9 cellular contexts compared by ENCODE assay signal in the genomic region with DNA sequence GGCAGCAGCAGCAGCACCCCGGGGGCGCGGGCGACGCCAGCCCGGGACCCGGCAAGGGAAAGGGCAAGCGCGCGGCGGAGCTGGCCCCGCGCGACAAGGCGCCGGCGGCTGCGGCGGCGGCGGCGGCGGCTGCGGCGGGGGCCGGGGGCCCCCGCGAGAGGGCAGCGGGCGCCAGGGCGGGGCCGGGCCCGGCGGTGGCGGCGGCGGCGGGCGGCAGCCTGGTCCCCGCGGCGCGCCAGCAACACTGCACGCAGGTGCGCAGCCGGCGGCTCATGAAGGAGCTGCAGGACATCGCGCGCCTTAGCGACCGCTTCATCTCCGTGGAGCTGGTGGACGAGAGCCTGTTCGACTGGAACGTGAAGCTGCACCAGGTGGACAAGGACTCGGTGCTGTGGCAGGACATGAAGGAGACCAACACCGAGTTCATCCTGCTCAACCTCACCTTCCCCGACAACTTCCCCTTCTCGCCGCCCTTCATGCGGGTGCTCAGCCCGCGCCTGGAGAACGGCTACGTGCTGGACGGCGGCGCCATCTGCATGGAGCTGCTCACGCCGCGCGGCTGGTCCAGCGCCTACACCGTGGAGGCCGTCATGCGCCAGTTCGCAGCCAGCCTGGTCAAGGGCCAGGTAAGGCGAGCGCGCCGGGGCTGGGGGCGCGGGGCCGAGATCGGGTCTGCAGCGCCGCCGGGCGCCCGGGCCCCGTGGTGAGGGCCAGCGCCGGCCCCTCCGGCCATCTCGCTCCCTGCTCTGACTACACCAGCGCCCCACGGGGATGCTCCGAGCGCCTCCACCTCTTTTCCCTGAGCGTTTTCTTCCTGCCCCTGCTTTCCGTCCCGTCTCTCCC. TPM values are rescaled to one million over a fixed set of nuclear protein-coding genes. Genes with fewer than 3 reads are reported as not detected.
DNase-seq lines count a peak whose midpoint lies in the region; ATAC-seq, FAIRE-seq and TF ChIP-seq lines count a peak whose summit lies in the region.
"Had no signal": no experiment of that assay in that cellular context is flagged by ENCODE, and none has a peak within 500 bp of the region (broad histone marks: within the 10 kb centered on the region; RNA-seq: fewer than 3 reads in every experiment).

A gene with protein sequence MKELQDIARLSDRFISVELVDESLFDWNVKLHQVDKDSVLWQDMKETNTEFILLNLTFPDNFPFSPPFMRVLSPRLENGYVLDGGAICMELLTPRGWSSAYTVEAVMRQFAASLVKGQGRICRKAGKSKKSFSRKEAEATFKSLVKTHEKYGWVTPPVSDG (plus strand): TSS at position 238 of the 843 bp plus-strand sequence. CDS start 35 bp downstream, at position 273.

- CTCF ChIA-PET in A549 (lab: Yijun Ruan, JAX) = interaction anchor here (0.8 to 0.9 kb wide), 3 partner anchors 10 to 176 kb away, joined by 3 to 5 read pairs (median 3); no protein-coding TSS in a partner anchor
- CTCF ChIA-PET in mammary epithelial cell (lab: Charles Lee; ENCODE audit: low non-redundant PET) = no interaction called here
- CTCF ChIA-PET in RWPE1 (lab: Yijun Ruan, JAX) = interaction anchor here (0.6 kb wide), 1 partner anchor 836 kb away, joined by 3 read pairs; no protein-coding TSS in a partner anchor

- no peak for FAIRE-seq in A549 (lab: Jason Lieb, UNC)
- FAIRE-seq: GM18507 had no signal

- peak within 1 kb of the TSS; percentile 81 for H3K4me2 ChIP-seq in A549
- peak within 1 kb of the TSS; percentile 69 for H3K4me2 ChIP-seq in mammary epithelial cell (ENCODE audit: insufficient read depth, low read depth, low read length)

- in situ Hi-C loops in mammary epithelial cell (cut with MboI; ENCODE audit: low sequenced_read_pairs in 2 of 2) = no loop called here

- H3K27me3 ChIP-seq in mammary epithelial cell (ENCODE audit: insufficient read depth, low read length) (peaks cover 19% of the 10 kb centered on the region), layer of hippocampus (ENCODE audit: control insufficient read depth, insufficient read depth, low read length) (peaks cover 12% of the 10 kb centered on the region), stomach (peaks cover 0 to 35% (median 30%) of the 10 kb centered on the region in 3 donors)

- H3K9ac ChIP-seq in mammary epithelial cell (ENCODE audit: insufficient read depth, low read length) = no peak within 1 kb of the TSS

- H3K27ac ChIP-seq in A549 (no peak within 1 kb of the TSS), mammary epithelial cell (ENCODE audit: insufficient read depth, low read depth, low read length) (no peak within 1 kb of the TSS), layer of hippocampus (ENCODE audit: low read depth, low read length) (peak within 1 kb of the TSS; percentile 10), stomach (peak within 1 kb of the TSS in 2 of 5 donors; percentile 24 to 64), RWPE1 (no peak within 1 kb of the TSS)

- TF ChIP-seq CTCF in A549 (IDR thresholded peaks at IDR 0.05) (no peak), mammary epithelial cell (conservative IDR thresholded peaks at IDR 0.05 in 1 of 2, IDR thresholded peaks at IDR 0.05 in 1 of 2; ENCODE audit: extremely low read depth in 1 of 2, insufficient read depth in 1 of 2, low read depth in 1 of 2, low read length in 2 of 2) (no peak), stomach (IDR thresholded peaks at IDR 0.05) (no peak), RWPE1 (conservative IDR thresholded peaks at IDR 0.05; ENCODE audit: low read depth) (no peak)

- intact Hi-C loops in mammary epithelial cell (cut with micrococcal nuclease) = no loop called here
- intact Hi-C loops in stomach (cut with DNase I; ENCODE audit: low total_unique reads) = no loop called here

- H3K4me1 ChIP-seq in A549 (peaks cover 7% of the 10 kb centered on the region; the same call in 1 of the 3 replicates), mammary epithelial cell (ENCODE audit: insufficient read depth, low read length) (peaks cover 4% of the 10 kb centered on the region), stomach (peaks cover 5 to 37% (median 15%) of the 10 kb centered on the region in 4 donors)

- 11% methylated on average over 8 of the region's 103 CpGs for WGBS in A549 (ENCODE audit: missing lambda C conversion rate)
- no CpG with 5 or more reads among the region's 103 CpGs for WGBS in mammary epithelial cell (ENCODE audit: low coverage, missing lambda C conversion rate)
- 1 to 2% (median 1%) methylated on average over 28 to 97 of the region's 103 CpGs for WGBS in stomach, 5 donors

- peak; percentile 56 to 74 for ATAC-seq in A549

- dilution Hi-C loops in mammary epithelial cell (cut with HindIII; ENCODE audit: low sequenced_read_pairs) = no loop called here

- POLR2A ChIA-PET in A549 (lab: Yijun Ruan, JAX) = no interaction called here
- POLR2A ChIA-PET in RWPE1 (lab: Yijun Ruan, JAX; ENCODE audit: low non-redundant PET) = no interaction called here

- DNase-seq in A549 (ENCODE audit: low read depth in 1 of 2, low spot score in 1 of 2) = peak in 1 of 2 experiments; percentile 42
- DNase-seq in GM19238 (ENCODE audit: insufficient read length, low spot score) = peak; percentile 27
- DNase-seq in NCI-H2107 (lab: John Stamatoyannopoulos, UW) = peak; percentile 21
- peak; percentile 21 for DNase-seq in mammary epithelial cell
- peak; percentile 32 for DNase-seq in stomach
- DNase-seq in RWPE1 (ENCODE audit: low spot score) = no peak
- DNase-seq in anterior cingulate cortex (lab: John Stamatoyannopoulos, UW) = no peak

- TF ChIP-seq EP300 in A549 (IDR thresholded peaks at IDR 0.05) (no peak), stomach (IDR thresholded peaks at IDR 0.05) (no peak)

- H3K4me3 ChIP-seq in A549 (peak within 1 kb of the TSS; percentile 40; the same call in 2 of the 3 replicates), mammary epithelial cell (replicated peaks in 1 of 3; ENCODE audit: insufficient read depth in 1 of 3, low read depth in 2 of 3, low read length in 3 of 3) (peak within 1 kb of the TSS in 1 of 3 experiments; percentile 24), stomach (peak within 1 kb of the TSS; percentile 50 to 59 (median 56))

- TF ChIP-seq POLR2A in A549 (IDR thresholded peaks at IDR 0.05; ENCODE audit: low read length) = no peak
- TF ChIP-seq POLR2A in stomach (IDR thresholded peaks at IDR 0.05) = no peak

- TF ChIP-seq RAD21 in A549 (conservative IDR thresholded peaks at IDR 0.05 in 1 of 2, IDR thresholded peaks at IDR 0.05 in 1 of 2) = no peak

- no peaks in the 10 kb centered on the region for H4K20me1 ChIP-seq in mammary epithelial cell (ENCODE audit: insufficient read depth, low read length)

- H3K79me2 ChIP-seq in mammary epithelial cell (ENCODE audit: insufficient read depth, low read length) = no peaks in the 10 kb centered on the region

- no TSS peak for BruUV-seq in mammary epithelial cell (replicated peaks; lab: Mats Ljungman, UMichigan)

- H3K36me3 ChIP-seq in mammary epithelial cell (ENCODE audit: insufficient read depth, low read length) (no peaks in the 10 kb centered on the region), stomach (no peaks in the 10 kb centered on the region)

- peaks cover 3% of the 10 kb centered on the region; the same call in 2 of the 3 replicates for H3K9me3 ChIP-seq in A549
- H3K9me3 ChIP-seq in mammary epithelial cell (replicated peaks; ENCODE audit: insufficient read depth, low read length) = no peaks in the 10 kb centered on the region
- no peaks in the 10 kb centered on the region for H3K9me3 ChIP-seq in stomach

- peak within 1 kb of the TSS; percentile 46 for H2AFZ ChIP-seq in mammary epithelial cell (ENCODE audit: low read depth, low read length)

TF ChIP-seq in A549, 52 proteins besides CTCF, POLR2A, EP300 and RAD21 (continues in another document):
- TF ChIP-seq JUNB (IDR thresholded peaks at IDR 0.05) (no peak), ZC3H11A (IDR thresholded peaks at IDR 0.05) (no peak), POLR2AphosphoS2 (conservative IDR thresholded peaks at IDR 0.05; ENCODE audit: low read length) (no peak), CBX2 (IDR thresholded peaks at IDR 0.05; ENCODE audit: borderline replicate concordance, low read depth) (no peak)
- TF ChIP-seq, protein P1, sequence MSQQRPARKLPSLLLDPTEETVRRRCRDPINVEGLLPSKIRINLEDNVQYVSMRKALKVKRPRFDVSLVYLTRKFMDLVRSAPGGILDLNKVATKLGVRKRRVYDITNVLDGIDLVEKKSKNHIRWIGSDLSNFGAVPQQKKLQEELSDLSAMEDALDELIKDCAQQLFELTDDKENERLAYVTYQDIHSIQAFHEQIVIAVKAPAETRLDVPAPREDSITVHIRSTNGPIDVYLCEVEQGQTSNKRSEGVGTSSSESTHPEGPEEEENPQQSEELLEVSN (IDR thresholded peaks at IDR 0.05; ENCODE audit: borderline replicate concordance, low read depth) = no peak
- TF ChIP-seq, protein P2, sequence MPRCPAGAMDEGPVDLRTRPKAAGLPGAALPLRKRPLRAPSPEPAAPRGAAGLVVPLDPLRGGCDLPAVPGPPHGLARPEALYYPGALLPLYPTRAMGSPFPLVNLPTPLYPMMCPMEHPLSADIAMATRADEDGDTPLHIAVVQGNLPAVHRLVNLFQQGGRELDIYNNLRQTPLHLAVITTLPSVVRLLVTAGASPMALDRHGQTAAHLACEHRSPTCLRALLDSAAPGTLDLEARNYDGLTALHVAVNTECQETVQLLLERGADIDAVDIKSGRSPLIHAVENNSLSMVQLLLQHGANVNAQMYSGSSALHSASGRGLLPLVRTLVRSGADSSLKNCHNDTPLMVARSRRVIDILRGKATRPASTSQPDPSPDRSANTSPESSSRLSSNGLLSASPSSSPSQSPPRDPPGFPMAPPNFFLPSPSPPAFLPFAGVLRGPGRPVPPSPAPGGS (IDR thresholded peaks at IDR 0.05) = no peak

RNA-seq across cellular contexts. Expression of the gene that starts here (rescaled TPM):
- polyA plus RNA-seq in A549 (2011; rRNA removed) (0.04 and 0.05 TPM in 2 replicates), A549 (2017; fragmentation: RNase III; extraction: RNeasy Plus Mini Kit Qiagen cat#74134 plus additional on column Dnase treatment) (0.04 to 0.07 TPM in 2 of 3 replicates, not detected in the other), mammary epithelial cell (0.01 TPM), stomach (1 to 10 TPM in 2 of 3 donors, under 1 TPM in 1; 0.95 to 2.7 (median 2.3) TPM)
- 0.03 and 0.04 TPM in 2 replicates for polyA plus RNA-seq in A549 (2012; cell fraction: cytosol; rRNA removed)
- 0.04 TPM in 1 of 2 replicates, not detected in the other for polyA plus RNA-seq in A549 (2012; cell fraction: nucleus; rRNA removed)
- 0.10 TPM in 1 of 2 replicates, not detected in the other for polyA minus RNA-seq in A549 (2011; rRNA and poly(A)+ RNA removed)
- total RNA-seq in mammary epithelial cell (1 to 10 TPM in 1 of 2 donors, not detected in 1; 1.0 TPM), stomach (1 to 10 TPM in 1 of 5 donors, under 1 TPM in 3, not detected in 1; 0.58 to 6.1 (median 0.91) TPM)
- not detected for polyA minus RNA-seq in mammary epithelial cell

Comparison
In these comparisons a context has a peak if more than half of its experiments do, and no peak if none do; other contexts are left out.
1. Peak in ATAC-seq, H3K4me3 ChIP-seq and H3K4me2 ChIP-seq in A549; RNA of the gene not detected or under 1 TPM.
2. DNase-seq: peak in GM19238 (single experiment), NCI-H2107 (single experiment), mammary epithelial cell (single experiment) and stomach (single experiment); none in RWPE1 (single experiment) and anterior cingulate cortex (0 of 58).